24 cellular contexts compared by ENCODE assay signal in genomic region chr15:90354986-90355385, GRCh38. TPM values are rescaled to one million over a fixed set of nuclear protein-coding genes. Genes with fewer than 3 reads are reported as not detected.
DNase-seq lines count a peak whose midpoint lies in the region; FAIRE-seq and TF ChIP-seq lines count a peak whose summit lies in the region.
"Had no signal": no experiment of that assay in that cellular context is flagged by ENCODE, and none has a peak within 500 bp of the region (broad histone marks: within the 10 kb centered on the region; RNA-seq: fewer than 3 reads in every experiment).

No MANE protein-coding gene starts in this region.

- no peak for FAIRE-seq in GM12891 (lab: Jason Lieb, UNC)
- FAIRE-seq: A549, D721Med, GM12878, GM19239 had no signal

- peak overlapping the region; percentile 19; the same call in 1 of the 2 replicates for H3K27ac ChIP-seq in RWPE1
- H3K27ac ChIP-seq: 22Rv1, A549, BLaER1 had no signal

- POLR2A ChIA-PET in RWPE1 (lab: Yijun Ruan, JAX; ENCODE audit: low non-redundant PET) = no interaction called here

- CTCF ChIA-PET in RWPE1 (lab: Yijun Ruan, JAX) = no interaction called here

- peak; percentile 42 for DNase-seq in AG08395 (ENCODE audit: low spot score)
- DNase-seq in AG20443 (ENCODE audit: low spot score) = peak; percentile 23
- no peak for DNase-seq in RWPE1 (ENCODE audit: low spot score)
- peak; percentile 8 for DNase-seq in fibroblast of the aortic adventitia (ENCODE audit: low read depth)
- DNase-seq in erythroblast (lab: John Stamatoyannopoulos, UW) = no peak
- DNase-seq in GM12891 (ENCODE audit: insufficient read length, low spot score) = no peak
- no peak for DNase-seq in ecto neural progenitor cell (ENCODE audit: low spot score)
- no peak for DNase-seq in putamen (ENCODE audit: low spot score)
- DNase-seq: BE2C; C1 segment of cervical spinal cord; Caco-2; Calu3; CD4-positive, alpha-beta memory T cell; CD4-positive, CD25-positive, alpha-beta regulatory T cell; CD8-positive, alpha-beta memory T cell; DMS79 treated with DMSO at 0.1 percent for 48 hours; EL; GDM1 had no signal

- no peak for TF ChIP-seq CTCF in RWPE1 (conservative IDR thresholded peaks at IDR 0.05; ENCODE audit: low read depth)
- no peak for TF ChIP-seq CTCF in fibroblast of the aortic adventitia (IDR thresholded peaks at IDR 0.05; ENCODE audit: insufficient read depth, low read length)

- H3K4me3 ChIP-seq in fibroblast of the aortic adventitia (ENCODE audit: low read depth, low read length) = no peak overlapping the region
- H3K4me3 ChIP-seq: A549, BLaER1, GM12878 had no signal

- TF ChIP-seq POLR2A in erythroblast (IDR thresholded peaks at IDR 0.05; ENCODE audit: low read length) (no peak), GM12891 (IDR thresholded peaks at IDR 0.05; ENCODE audit: low read depth, low read length) (no peak)

TF ChIP-seq in GM12891, 5 proteins besides CTCF, POLR2A, EP300 and RAD21:
- no peak for TF ChIP-seq POU2F2 (IDR thresholded peaks at IDR 0.05; ENCODE audit: low read depth, low read length)
- TF ChIP-seq TAF1 (IDR thresholded peaks at IDR 0.05; ENCODE audit: low read depth, low read length) = no peak

RNA-seq across cellular contexts. Expression of gene ZNF774, which starts 2.9 kb away (rescaled TPM):
- total RNA-seq in fibroblast of the aortic adventitia (ENCODE audit: low replicate concordance) = 1.4 and 2.3 TPM in 2 replicates
- 0.55 TPM for polyA plus RNA-seq in GM12891 (2012; ENCODE audit: low read depth, missing spikeins)
- total RNA-seq: CD4-positive, CD25-positive, alpha-beta regulatory T cell had no signal
- polyA plus RNA-seq: CD4-positive, alpha-beta memory T cell; CD4-positive, CD25-positive, alpha-beta regulatory T cell; CD8-positive, alpha-beta memory T cell had no signal

RNA-seq across cellular contexts. Expression of gene IQGAP1, which starts 33.1 kb away (rescaled TPM):
- 164 and 289 TPM in 2 replicates for total RNA-seq in fibroblast of the aortic adventitia (ENCODE audit: low replicate concordance)
- 73.8 TPM for polyA plus RNA-seq in GM12891 (2012; ENCODE audit: low read depth, missing spikeins)

Comparison
In these comparisons a context has a peak if more than half of its experiments do, and no peak if none do; other contexts are left out.
1. DNase-seq: peak in AG08395 (single experiment), AG20443 (single experiment) and fibroblast of the aortic adventitia (single experiment); none in RWPE1 (single experiment), erythroblast (0 of 2), GM12891 (single experiment), ecto neural progenitor cell (single experiment) and putamen (single experiment).